In the genomic region with DNA sequence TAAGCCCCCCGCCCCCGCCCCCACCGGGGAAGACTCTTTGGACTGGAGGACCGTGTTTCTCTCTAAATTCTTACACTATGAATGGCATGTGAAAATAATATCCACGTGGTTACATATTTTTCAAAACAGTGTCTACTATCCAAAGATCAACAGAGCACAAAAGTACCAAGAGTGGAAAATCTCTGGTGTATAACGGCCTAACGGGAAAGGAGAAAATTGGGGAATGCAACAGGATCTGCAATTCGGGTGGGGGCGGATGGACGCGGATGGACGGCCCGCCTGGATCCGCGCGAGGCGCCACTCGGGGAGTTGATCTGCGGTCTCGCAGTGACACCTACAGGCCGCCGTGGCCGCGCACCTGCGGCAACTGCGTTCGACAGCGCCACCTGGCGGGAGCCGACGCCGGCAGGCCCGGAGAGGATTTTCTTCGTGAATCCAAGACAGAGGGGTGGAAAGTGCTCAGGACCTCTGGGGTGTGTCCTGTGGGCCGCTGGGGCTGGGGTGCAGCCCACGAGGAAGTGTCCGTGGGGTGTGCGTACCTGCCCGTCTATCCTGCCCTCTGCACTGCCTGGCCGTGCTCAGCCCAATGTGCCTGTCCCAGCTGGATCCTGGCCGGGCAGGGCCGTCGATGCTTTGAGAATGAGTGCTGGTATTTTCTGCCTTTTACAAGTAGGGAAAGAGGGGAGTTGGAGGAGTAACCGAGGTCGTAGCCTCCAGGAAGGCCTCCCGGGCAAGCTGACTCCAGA, we compare ENCODE assay signal across 8 cellular contexts.
DNase-seq lines count a peak whose midpoint lies in the region; ATAC-seq and TF ChIP-seq lines count a peak whose summit lies in the region.

No MANE protein-coding gene starts in this region.

- DNase-seq in ELR (ENCODE audit: low read depth) (peak; percentile 83), HEK293T (ENCODE audit: extremely low spot score) (peak; percentile 92), NCI-H146 (lab: John Stamatoyannopoulos, UW) (peak; percentile 74), WERI-Rb-1 (peak; percentile 74), brain microvascular endothelial cell (peak; percentile 47), iris pigment epithelial cell (ENCODE audit: low read depth) (peak; percentile 64)
- DNase-seq in stimulated activated CD4-positive, alpha-beta T cell treated with anti-CD3 and anti-CD28 coated beads, Interleukin-15, amount 100 ng/mL, for 48 hours (ENCODE audit: low read depth in 2 of 2), result peak; percentile 64 to 80

- POLR2A ChIA-PET in HEK293T (lab: Yijun Ruan, JAX), result no interaction called here

- in situ Hi-C loops in brain microvascular endothelial cell (cut with HindIII; ENCODE audit: low pct_ligation_motif_present, low sequenced_read_pairs), result no loop called here

- CTCF ChIA-PET in HEK293T (lab: Yijun Ruan, JAX), result interaction anchor here (0.8 to 1.2 kb wide), 3 partner anchors 10 to 71 kb away, joined by 3 to 6 read pairs (median 5); no protein-coding TSS in a partner anchor

- H3K27ac ChIP-seq in WERI-Rb-1, result no peak overlapping the region
- no peak overlapping the region for H3K27ac ChIP-seq in brain microvascular endothelial cell

- TF ChIP-seq CTCF in WERI-Rb-1 (IDR thresholded peaks at IDR 0.05; ENCODE audit: low read depth, low read length), result peak; percentile 100
- peak; percentile 99 for TF ChIP-seq CTCF in brain microvascular endothelial cell (IDR thresholded peaks at IDR 0.05; ENCODE audit: low read depth, low read length, missing control alignments)

- H3K27me3 ChIP-seq in WERI-Rb-1 (ENCODE audit: insufficient read depth, low read depth, severe bottlenecking) (peaks cover 3% of the 10 kb centered on the region), brain microvascular endothelial cell (replicated peaks) (peaks cover 3% of the 10 kb centered on the region)

- no peak overlapping the region for H3K4me3 ChIP-seq in WERI-Rb-1 (ENCODE audit: low read depth, low read length)
- H3K4me3 ChIP-seq in brain microvascular endothelial cell (ENCODE audit: low read depth, low read length), result no peak overlapping the region

- no peaks in the 10 kb centered on the region for H3K9me3 ChIP-seq in WERI-Rb-1 (ENCODE audit: severe bottlenecking)

- ATAC-seq in HG02571 (IDR thresholded peaks at IDR 0.05; ENCODE audit: unreplicated experiment), result no peak

- H3K36me3 ChIP-seq in WERI-Rb-1, result no peaks in the 10 kb centered on the region
- no peaks in the 10 kb centered on the region for H3K36me3 ChIP-seq in brain microvascular endothelial cell (replicated peaks)

TF ChIP-seq in HEK293T, 16 proteins besides CTCF, POLR2A, EP300 and RAD21:
- TF ChIP-seq ARNT (IDR thresholded peaks at IDR 0.05), result no peak
- peak; percentile 44; the same call in 1 of the 2 replicates for TF ChIP-seq TARDBP (IDR thresholded peaks at IDR 0.05)
- TF ChIP-seq, protein P1, sequence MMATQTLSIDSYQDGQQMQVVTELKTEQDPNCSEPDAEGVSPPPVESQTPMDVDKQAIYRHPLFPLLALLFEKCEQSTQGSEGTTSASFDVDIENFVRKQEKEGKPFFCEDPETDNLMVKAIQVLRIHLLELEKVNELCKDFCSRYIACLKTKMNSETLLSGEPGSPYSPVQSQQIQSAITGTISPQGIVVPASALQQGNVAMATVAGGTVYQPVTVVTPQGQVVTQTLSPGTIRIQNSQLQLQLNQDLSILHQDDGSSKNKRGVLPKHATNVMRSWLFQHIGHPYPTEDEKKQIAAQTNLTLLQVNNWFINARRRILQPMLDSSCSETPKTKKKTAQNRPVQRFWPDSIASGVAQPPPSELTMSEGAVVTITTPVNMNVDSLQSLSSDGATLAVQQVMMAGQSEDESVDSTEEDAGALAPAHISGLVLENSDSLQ (IDR thresholded peaks at IDR 0.05), result no peak
- TF ChIP-seq LEF1 (IDR thresholded peaks at IDR 0.05; ENCODE audit: borderline replicate concordance), result no peak
- no peak for TF ChIP-seq HDGF (IDR thresholded peaks at IDR 0.05; ENCODE audit: borderline replicate concordance)
- no peak for TF ChIP-seq SUZ12 (IDR thresholded peaks at IDR 0.05)
- TF ChIP-seq FOXK2 (IDR thresholded peaks at IDR 0.05), result no peak
- TF ChIP-seq BHLHE40 (IDR thresholded peaks at IDR 0.05; ENCODE audit: borderline replicate concordance), result no peak
TF ChIP-seq in HEK293T: peak in this region for 1.
